Comparison of ENCODE assay signal across 8 cellular contexts in genomic region chr13:44759723-44760360, GRCh38.
DNase-seq lines count a peak whose midpoint lies in the region; ATAC-seq, FAIRE-seq and TF ChIP-seq lines count a peak whose summit lies in the region.

No MANE protein-coding gene starts in this region.

- H3K27ac ChIP-seq in gastroesophageal sphincter (peak overlapping the region; percentile 38 to 81 (median 67)), skin epidermis (peak overlapping the region in 18 of 21 experiments; percentile 37 to 84 (median 68))

- no peak for TF ChIP-seq POLR2A in gastroesophageal sphincter (IDR thresholded peaks at IDR 0.05)

- no peak overlapping the region for H3K4me3 ChIP-seq in MG63
- no peak overlapping the region for H3K4me3 ChIP-seq in gastroesophageal sphincter
- no peak overlapping the region for H3K4me3 ChIP-seq in skin epidermis

- ATAC-seq in gastroesophageal sphincter, result peak; percentile 84

- FAIRE-seq in urothelium cell line (lab: Jason Lieb, UNC), result no peak

- H3K9me3 ChIP-seq in MG63 (no peaks in the 10 kb centered on the region), gastroesophageal sphincter (no peaks in the 10 kb centered on the region)

- TF ChIP-seq EP300 in gastroesophageal sphincter (IDR thresholded peaks at IDR 0.05), result no peak

- TF ChIP-seq CTCF in gastroesophageal sphincter (IDR thresholded peaks at IDR 0.05), result no peak

- H3K27me3 ChIP-seq in MG63 (no peaks in the 10 kb centered on the region), gastroesophageal sphincter (no peaks in the 10 kb centered on the region)

- H3K4me1 ChIP-seq in gastroesophageal sphincter, result peaks cover 0 to 47% (median 0%) of the 10 kb centered on the region in 3 donors

- 40 to 44% methylated on average over 1 to 4 of the region's 4 CpGs for WGBS in gastroesophageal sphincter (ENCODE audit: low coverage in 1 of 2), 2 donors

- H3K36me3 ChIP-seq in MG63 (no peaks in the 10 kb centered on the region), gastroesophageal sphincter (no peaks in the 10 kb centered on the region)

- DNase-seq in MG63 (peak; percentile 17), NCI-H774 (lab: John Stamatoyannopoulos, UW) (peak; percentile 28), urothelium cell line (ENCODE audit: low spot score) (no peak), ureter (ENCODE audit: low spot score) (no peak), T-helper 2 cell (no peak)
- DNase-seq in stimulated activated naive CD4-positive, alpha-beta T cell treated with Interleukin-2 at 50 U/mL for 16 hours (lab: John Stamatoyannopoulos, UW), result no peak

Comparison
In these comparisons a context has a peak if more than half of its experiments do, and no peak if none do; other contexts are left out.
1. DNase-seq: peak in MG63 (single experiment) and NCI-H774 (single experiment); none in stimulated activated naive CD4-positive, alpha-beta T cell treated with Interleukin-2 at 50 U/mL for 16 hours (single experiment), urothelium cell line (single experiment), ureter (single experiment) and T-helper 2 cell (0 of 5).